Comparison of ENCODE assay signal across 28 cellular contexts in the genomic region with DNA sequence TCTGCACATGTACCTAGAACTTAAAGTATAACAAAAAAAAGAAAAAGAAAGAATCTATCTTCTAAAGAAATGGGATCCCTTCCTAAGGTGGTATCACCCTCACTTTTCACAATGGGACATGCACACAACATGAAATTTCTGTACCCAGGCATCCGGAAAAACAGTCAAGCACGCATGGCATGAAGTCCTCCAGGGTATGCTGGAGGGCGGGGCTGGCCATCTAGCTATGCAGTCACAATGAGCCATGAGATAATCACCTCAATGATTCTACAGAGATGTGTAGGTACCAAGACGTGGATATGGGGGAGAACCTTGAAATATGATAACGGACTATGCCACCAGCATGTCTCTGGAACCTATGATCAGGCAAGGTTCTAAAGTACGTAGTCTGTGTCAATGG.
"Had no signal": no experiment of that assay in that cellular context is flagged by ENCODE, and none has a peak within 500 bp of the region (broad histone marks: within the 10 kb centered on the region; RNA-seq: fewer than 3 reads in every experiment).

No MANE protein-coding gene starts in this region.

- H3K27ac ChIP-seq: stomach, suprapubic skin, testis, thoracic aorta, thyroid gland, tibial artery, tibial nerve, transverse colon, upper lobe of left lung, upper lobe of right lung, uterus, vagina had no signal

- H3K27me3 Mint-ChIP-seq: stimulated activated naive B cell treated with anti-CD40 and anti-IgM and Interleukin-4, amounts not matched to agents 10 μg/mL and 1 μg/mL and 100 μg/mL, for 72 hours; stimulated activated naive CD8-positive, alpha-beta T cell treated with anti-CD3 and anti-CD28 coated beads, Interleukin-15, amount 100 ng/mL, for 72 hours; stimulated activated naive CD8-positive, alpha-beta T cell treated with anti-CD3 and anti-CD28 coated beads, Interleukin-15, Interleukin-2, amounts not matched to agents 100 ng/mL and 50 ng/mL, for 24 hours; type B pancreatic cell had no signal

- H3K9me3 Mint-ChIP-seq: stimulated activated effector memory CD8-positive, alpha-beta T cell treated with anti-CD3 and anti-CD28 coated beads, Interleukin-12 subunit alpha, Interleukin-12 subunit beta, amount 100 ng/mL, for 72 hours; stimulated activated memory B cell treated with anti-CD40 and anti-IgM and Interleukin-4, amounts not matched to agents 10 μg/mL and 1 μg/mL and 100 μg/mL, for 72 hours; stimulated activated naive B cell treated with anti-CD40 and anti-IgM and Interleukin-4, amounts not matched to agents 10 μg/mL and 1 μg/mL and 100 μg/mL, for 72 hours; stimulated activated naive CD8-positive, alpha-beta T cell treated with anti-CD3 and anti-CD28 coated beads, Interleukin-15, amount 100 ng/mL, for 72 hours; stimulated activated naive CD8-positive, alpha-beta T cell treated with anti-CD3 and anti-CD28 coated beads, Interleukin-15, Interleukin-2, amounts not matched to agents 100 ng/mL and 50 ng/mL, for 24 hours; type B pancreatic cell had no signal

- H3K27ac Mint-ChIP-seq: stimulated activated effector memory CD8-positive, alpha-beta T cell treated with anti-CD3 and anti-CD28 coated beads, Interleukin-12 subunit alpha, Interleukin-12 subunit beta, amount 100 ng/mL, for 72 hours; stimulated activated memory B cell treated with anti-CD40 and anti-IgM and Interleukin-4, amounts not matched to agents 10 μg/mL and 1 μg/mL and 100 μg/mL, for 72 hours; stimulated activated naive B cell treated with anti-CD40 and anti-IgM and Interleukin-4, amounts not matched to agents 10 μg/mL and 1 μg/mL and 100 μg/mL, for 72 hours; stimulated activated naive CD8-positive, alpha-beta T cell treated with anti-CD3 and anti-CD28 coated beads, Interleukin-15, Interleukin-2, amounts not matched to agents 100 ng/mL and 50 ng/mL, for 24 hours; type B pancreatic cell had no signal

- DNase-seq: stimulated activated CD4-positive, alpha-beta T cell treated with anti-CD3 and anti-CD28 coated beads, Interleukin-2, amount 100 ng/mL, for 48 hours; stimulated activated CD4-positive, alpha-beta T cell treated with anti-CD3 and anti-CD28 coated beads, Interleukin-4, amount 100 ng/mL, for 1 hour; stimulated activated CD4-positive, alpha-beta T cell treated with anti-CD3 and anti-CD28 coated beads, Interleukin-4, amount 100 ng/mL, for 24 hours; stimulated activated CD4-positive, alpha-beta T cell treated with anti-CD3 and anti-CD28 coated beads, Interleukin-4, amount 100 ng/mL, for 4 hours; stimulated activated CD8-positive, alpha-beta memory T cell treated with anti-CD3 and anti-CD28 coated beads, Interleukin-4, amount 100 ng/mL, for 48 hours; stimulated activated naive B cell treated with anti-CD40 and anti-IgM and Interleukin-4, amounts not matched to agents 10 μg/mL and 1 μg/mL and 100 μg/mL, for 72 hours; stimulated activated naive CD4-positive, alpha-beta T cell; stimulated activated naive CD4-positive, alpha-beta T cell treated with Interleukin-2 at 50 U/mL for 16 hours; stimulated activated naive CD8-positive, alpha-beta T cell treated with anti-CD3 and anti-CD28 coated beads, Interleukin-15, amount 100 ng/mL, for 72 hours; stimulated activated naive CD8-positive, alpha-beta T cell treated with anti-CD3 and anti-CD28 coated beads, Interleukin-15, Interleukin-2, amounts not matched to agents 100 U/mL and 50 U/mL, for 24 hours; stomach; substantia nigra; testis; thyroid gland; tibial artery; transverse colon; upper lobe of left lung; upper lobe of right lung; uterus had no signal

- H3K4me1 ChIP-seq: stomach, suprapubic skin, testis, thyroid gland, tibial artery, tibial nerve, transverse colon, upper lobe of left lung, upper lobe of right lung, uterus, vagina had no signal

- H3K4me3 Mint-ChIP-seq: stimulated activated effector memory CD8-positive, alpha-beta T cell treated with anti-CD3 and anti-CD28 coated beads, Interleukin-12 subunit alpha, Interleukin-12 subunit beta, amount 100 ng/mL, for 72 hours; stimulated activated memory B cell treated with anti-CD40 and anti-IgM and Interleukin-4, amounts not matched to agents 10 μg/mL and 1 μg/mL and 100 μg/mL, for 72 hours; stimulated activated naive B cell treated with anti-CD40 and anti-IgM and Interleukin-4, amounts not matched to agents 10 μg/mL and 1 μg/mL and 100 μg/mL, for 72 hours; stimulated activated naive CD8-positive, alpha-beta T cell treated with anti-CD3 and anti-CD28 coated beads, Interleukin-15, amount 100 ng/mL, for 72 hours; stimulated activated naive CD8-positive, alpha-beta T cell treated with anti-CD3 and anti-CD28 coated beads, Interleukin-15, Interleukin-2, amounts not matched to agents 100 ng/mL and 50 ng/mL, for 24 hours; type B pancreatic cell had no signal

- FAIRE-seq: urothelium cell line had no signal

- H3K4me1 Mint-ChIP-seq: stimulated activated memory B cell treated with anti-CD40 and anti-IgM and Interleukin-4, amounts not matched to agents 10 μg/mL and 1 μg/mL and 100 μg/mL, for 72 hours; stimulated activated naive B cell treated with anti-CD40 and anti-IgM and Interleukin-4, amounts not matched to agents 10 μg/mL and 1 μg/mL and 100 μg/mL, for 72 hours had no signal

- ATAC-seq: stimulated activated effector memory CD8-positive, alpha-beta T cell treated with anti-CD3 and anti-CD28 coated beads, Interleukin-12 subunit alpha, Interleukin-12 subunit beta, amount 100 ng/mL, for 72 hours; stimulated activated memory B cell treated with anti-CD40 and anti-IgM and Interleukin-4, amounts not matched to agents 10 μg/mL and 1 μg/mL and 100 μg/mL, for 72 hours; stimulated activated naive B cell treated with anti-CD40 and anti-IgM and Interleukin-4, amounts not matched to agents 10 μg/mL and 1 μg/mL and 100 μg/mL, for 72 hours; stimulated activated naive CD8-positive, alpha-beta T cell treated with anti-CD3 and anti-CD28 coated beads, Interleukin-15, amount 100 ng/mL, for 72 hours; stimulated activated naive CD8-positive, alpha-beta T cell treated with anti-CD3 and anti-CD28 coated beads, Interleukin-15, Interleukin-2, amounts not matched to agents 100 U/mL and 50 U/mL, for 24 hours; upper lobe of right lung had no signal

- H3K36me3 Mint-ChIP-seq: stimulated activated effector memory CD8-positive, alpha-beta T cell treated with anti-CD3 and anti-CD28 coated beads, Interleukin-12 subunit alpha, Interleukin-12 subunit beta, amount 100 ng/mL, for 72 hours; stimulated activated memory B cell treated with anti-CD40 and anti-IgM and Interleukin-4, amounts not matched to agents 10 μg/mL and 1 μg/mL and 100 μg/mL, for 72 hours; stimulated activated naive B cell treated with anti-CD40 and anti-IgM and Interleukin-4, amounts not matched to agents 10 μg/mL and 1 μg/mL and 100 μg/mL, for 72 hours had no signal

- H3K27me3 ChIP-seq: stomach, suprapubic skin, testis, thyroid gland, tibial artery, tibial nerve, transverse colon, upper lobe of left lung, upper lobe of right lung, uterus, vagina had no signal

- H3K36me3 ChIP-seq: thyroid gland, upper lobe of right lung, uterus, vagina had no signal

- H3K9me3 ChIP-seq: stomach, suprapubic skin, testis, thoracic aorta, thyroid gland, tibial artery, tibial nerve, transverse colon, upper lobe of left lung, upper lobe of right lung, uterus, vagina had no signal

- H3K4me3 ChIP-seq: stomach, suprapubic skin, testis, thoracic aorta, thyroid gland, tibial artery, tibial nerve, transverse colon, upper lobe of left lung, upper lobe of right lung, uterus, vagina had no signal
